ENCODE assay signal across 8 cellular contexts in the genomic region with DNA sequence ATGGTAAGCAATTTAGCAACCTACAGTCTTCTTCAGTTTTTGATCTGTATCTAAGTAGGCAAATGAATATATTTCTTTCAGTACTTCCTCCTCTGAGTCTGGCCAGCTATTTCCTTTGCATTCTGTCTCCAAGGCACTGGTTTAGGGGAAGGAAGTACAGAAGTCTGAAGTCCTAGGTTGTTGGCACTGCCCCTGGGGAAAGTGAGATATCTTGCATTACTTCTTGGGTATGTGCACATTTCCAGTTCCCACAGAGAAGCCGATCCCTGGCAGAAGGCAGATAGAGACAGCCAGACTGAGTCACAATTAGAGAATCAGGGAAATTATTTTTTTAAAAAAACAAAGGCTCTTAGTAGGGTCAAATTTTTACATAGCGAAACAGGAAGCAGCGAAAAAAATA.
DNase-seq lines count a peak whose midpoint lies in the region; ATAC-seq and TF ChIP-seq lines count a peak whose summit lies in the region.

No MANE protein-coding gene starts in this region.

- no peak overlapping the region for H3K9ac ChIP-seq in BLaER1 treated with 17β-estradiol and CSF1 and Interleukin-3, amounts not matched to agents 10 nM and 100 nM

- TF ChIP-seq CTCF in choroid plexus epithelial cell (conservative IDR thresholded peaks at IDR 0.05; ENCODE audit: low read depth, low read length) = no peak

- no peak overlapping the region for H3K4me3 ChIP-seq in BLaER1 treated with 17β-estradiol and CSF1 and Interleukin-3, amounts not matched to agents 10 nM and 100 nM
- peak overlapping the region; percentile 15 for H3K4me3 ChIP-seq in choroid plexus epithelial cell (ENCODE audit: low read depth, low read length)

- H3K36me3 ChIP-seq in BLaER1 treated with 17β-estradiol and CSF1 and Interleukin-3, amounts not matched to agents 10 nM and 100 nM = no peaks in the 10 kb centered on the region

- no peaks in the 10 kb centered on the region for H3K9me3 ChIP-seq in BLaER1 treated with 17β-estradiol and CSF1 and Interleukin-3, amounts not matched to agents 10 nM and 100 nM (replicated peaks in 1 of 11)

- peak; percentile 15 for DNase-seq in NCI-H446 treated with DMSO at 0.1 percent for 48 hours (lab: John Stamatoyannopoulos, UW)
- DNase-seq in choroid plexus epithelial cell (ENCODE audit: low read depth) = peak; percentile 84
- DNase-seq in medulla oblongata (ENCODE audit: extremely low spot score) = peak; percentile 81
- no peak for DNase-seq in T-helper 1 cell
- DNase-seq in G401 (ENCODE audit: low spot score) = no peak
- no peak for DNase-seq in GOT3 (lab: John Stamatoyannopoulos, UW)

- peak overlapping the region in 5 of 11 experiments; percentile 14 to 47 (median 27); a peak in 10 of 22 replicates for H3K27ac ChIP-seq in BLaER1 treated with 17β-estradiol and CSF1 and Interleukin-3, amounts not matched to agents 10 nM and 100 nM

- no peak for ATAC-seq in GM18511 (IDR thresholded peaks at IDR 0.05; ENCODE audit: unreplicated experiment)

- in situ Hi-C loops in G401 (cut with HindIII; ENCODE audit: low sequenced_read_pairs) = no loop called here

- peak overlapping the region; percentile 28 to 61 (median 46); a peak in 19 of 22 replicates for H3K4me2 ChIP-seq in BLaER1 treated with 17β-estradiol and CSF1 and Interleukin-3, amounts not matched to agents 10 nM and 100 nM

- peaks cover 0 to 9% (median 0%) of the 10 kb centered on the region in 11 experiments; a peak in 2 of 22 replicates for H4K20me1 ChIP-seq in BLaER1 treated with 17β-estradiol and CSF1 and Interleukin-3, amounts not matched to agents 10 nM and 100 nM

- no peaks in the 10 kb centered on the region for H3K27me3 ChIP-seq in BLaER1 treated with 17β-estradiol and CSF1 and Interleukin-3, amounts not matched to agents 10 nM and 100 nM

- peaks cover 8 to 28% (median 13%) of the 10 kb centered on the region in 10 experiments for H3K4me1 ChIP-seq in BLaER1 treated with 17β-estradiol and CSF1 and Interleukin-3, amounts not matched to agents 10 nM and 100 nM

Comparison
In these comparisons a context has a peak if more than half of its experiments do, and no peak if none do; other contexts are left out.
1. DNase-seq: peak in NCI-H446 treated with DMSO at 0.1 percent for 48 hours (single experiment), choroid plexus epithelial cell (single experiment) and medulla oblongata (single experiment); none in T-helper 1 cell (0 of 5), G401 (single experiment) and GOT3 (single experiment).